Comparison of ENCODE assay signal across 2 cellular contexts in the genomic region with DNA sequence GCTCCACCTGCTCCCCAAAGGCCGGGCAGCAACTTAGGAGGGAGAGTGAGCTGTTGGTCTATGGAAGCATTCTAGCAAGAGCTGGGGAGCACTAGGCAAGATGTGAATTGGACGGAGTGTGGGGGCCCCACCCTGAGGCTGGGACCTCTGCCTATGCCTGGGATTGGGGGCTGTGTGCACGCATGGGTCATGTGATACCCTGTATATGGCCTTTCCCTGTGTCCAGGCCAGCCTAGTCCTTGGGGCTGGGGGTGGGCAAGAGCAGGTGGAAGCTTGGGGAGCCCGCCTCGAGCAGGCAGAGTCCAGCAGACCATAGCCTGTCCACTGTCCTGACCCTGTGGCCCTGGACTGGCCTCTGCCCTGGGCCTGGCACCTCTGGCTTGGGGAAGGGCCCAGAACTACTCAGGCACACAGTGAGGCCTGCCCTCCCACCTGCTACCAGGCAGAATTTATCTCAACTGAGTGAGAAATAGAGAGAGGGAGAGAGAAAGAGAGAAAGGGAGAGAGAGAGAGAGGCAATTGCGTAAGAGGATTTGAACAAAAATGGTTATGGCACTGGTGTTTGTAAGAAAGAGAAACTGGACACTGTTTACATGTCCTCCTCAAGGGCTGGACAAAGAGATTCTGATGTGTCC.
TF ChIP-seq lines count a peak whose summit lies in the region.

No MANE protein-coding gene starts in this region.

TF ChIP-seq in Ishikawa, 13 proteins besides CTCF, POLR2A, EP300 and RAD21:
- TF ChIP-seq ZBTB7A (IDR thresholded peaks at IDR 0.05; ENCODE audit: low read depth), result no peak
- TF ChIP-seq FOXM1 (IDR thresholded peaks at IDR 0.05; ENCODE audit: borderline replicate concordance, low read depth), result no peak
- TF ChIP-seq, protein P1, sequence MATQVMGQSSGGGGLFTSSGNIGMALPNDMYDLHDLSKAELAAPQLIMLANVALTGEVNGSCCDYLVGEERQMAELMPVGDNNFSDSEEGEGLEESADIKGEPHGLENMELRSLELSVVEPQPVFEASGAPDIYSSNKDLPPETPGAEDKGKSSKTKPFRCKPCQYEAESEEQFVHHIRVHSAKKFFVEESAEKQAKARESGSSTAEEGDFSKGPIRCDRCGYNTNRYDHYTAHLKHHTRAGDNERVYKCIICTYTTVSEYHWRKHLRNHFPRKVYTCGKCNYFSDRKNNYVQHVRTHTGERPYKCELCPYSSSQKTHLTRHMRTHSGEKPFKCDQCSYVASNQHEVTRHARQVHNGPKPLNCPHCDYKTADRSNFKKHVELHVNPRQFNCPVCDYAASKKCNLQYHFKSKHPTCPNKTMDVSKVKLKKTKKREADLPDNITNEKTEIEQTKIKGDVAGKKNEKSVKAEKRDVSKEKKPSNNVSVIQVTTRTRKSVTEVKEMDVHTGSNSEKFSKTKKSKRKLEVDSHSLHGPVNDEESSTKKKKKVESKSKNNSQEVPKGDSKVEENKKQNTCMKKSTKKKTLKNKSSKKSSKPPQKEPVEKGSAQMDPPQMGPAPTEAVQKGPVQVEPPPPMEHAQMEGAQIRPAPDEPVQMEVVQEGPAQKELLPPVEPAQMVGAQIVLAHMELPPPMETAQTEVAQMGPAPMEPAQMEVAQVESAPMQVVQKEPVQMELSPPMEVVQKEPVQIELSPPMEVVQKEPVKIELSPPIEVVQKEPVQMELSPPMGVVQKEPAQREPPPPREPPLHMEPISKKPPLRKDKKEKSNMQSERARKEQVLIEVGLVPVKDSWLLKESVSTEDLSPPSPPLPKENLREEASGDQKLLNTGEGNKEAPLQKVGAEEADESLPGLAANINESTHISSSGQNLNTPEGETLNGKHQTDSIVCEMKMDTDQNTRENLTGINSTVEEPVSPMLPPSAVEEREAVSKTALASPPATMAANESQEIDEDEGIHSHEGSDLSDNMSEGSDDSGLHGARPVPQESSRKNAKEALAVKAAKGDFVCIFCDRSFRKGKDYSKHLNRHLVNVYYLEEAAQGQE (IDR thresholded peaks at IDR 0.05; ENCODE audit: low read depth), result no peak
- TF ChIP-seq CEBPB (IDR thresholded peaks at IDR 0.05), result peak; percentile 96
TF ChIP-seq in Ishikawa: peak in this region for 1.

TF ChIP-seq in HepG2, 621 proteins besides CTCF, POLR2A, EP300 and RAD21 (continues in another document):
- TF ChIP-seq ZNF354B (CRISPR knock-in tag; IDR thresholded peaks at IDR 0.05) (no peak), ETV6 (CRISPR knock-in tag; conservative IDR thresholded peaks at IDR 0.05) (no peak), ELF1 (CRISPR knock-in tag; IDR thresholded peaks at IDR 0.05) (no peak; the same call in 1 of the 2 replicates), GTF2F1 (IDR thresholded peaks at IDR 0.05; ENCODE audit: low read length) (no peak), ZMYM4 (CRISPR knock-in tag; IDR thresholded peaks at IDR 0.05) (no peak), MBD4 (IDR thresholded peaks at IDR 0.05; ENCODE audit: borderline replicate concordance, low read length) (no peak), XRCC5 (optimal IDR thresholded peaks at IDR 0.05; ENCODE audit: low read length) (no peak), RORA (CRISPR knock-in tag; IDR thresholded peaks at IDR 0.05) (no peak), ZSCAN12 (CRISPR knock-in tag; IDR thresholded peaks at IDR 0.05) (no peak), KAT7 (CRISPR knock-in tag; IDR thresholded peaks at IDR 0.05; ENCODE audit: borderline replicate concordance) (no peak), ZNF180 (CRISPR knock-in tag; IDR thresholded peaks at IDR 0.05; ENCODE audit: borderline replicate concordance, low read depth) (no peak), ZNF431 (CRISPR knock-in tag; IDR thresholded peaks at IDR 0.05; ENCODE audit: borderline replicate concordance, low read depth) (no peak), TARDBP (CRISPR knock-in tag; IDR thresholded peaks at IDR 0.05) (no peak), HINFP (CRISPR knock-in tag; IDR thresholded peaks at IDR 0.05; ENCODE audit: low read depth) (no peak), JDP2 (CRISPR knock-in tag; IDR thresholded peaks at IDR 0.05; ENCODE audit: borderline replicate concordance) (no peak), SRSF9 (IDR thresholded peaks at IDR 0.05; ENCODE audit: borderline replicate concordance, insufficient read depth, low read depth, low read length, poor library complexity, severe bottlenecking) (no peak), SSRP1 (CRISPR knock-in tag; IDR thresholded peaks at IDR 0.05) (no peak), FOXA1 (IDR thresholded peaks at IDR 0.05) (no peak), FOXA1 (CRISPR knock-in tag; IDR thresholded peaks at IDR 0.05) (no peak), YEATS4 (CRISPR knock-in tag; IDR thresholded peaks at IDR 0.05; ENCODE audit: borderline replicate concordance) (peak; percentile 23; the same call in 1 of the 2 replicates), GATA4 (IDR thresholded peaks at IDR 0.05; ENCODE audit: borderline replicate concordance, low read depth) (no peak), ZNF607 (CRISPR knock-in tag; IDR thresholded peaks at IDR 0.05; ENCODE audit: borderline replicate concordance) (no peak), ZNF780A (CRISPR knock-in tag; IDR thresholded peaks at IDR 0.05) (no peak), AGO1 (IDR thresholded peaks at IDR 0.05; ENCODE audit: low read depth, low read length, poor library complexity, severe bottlenecking) (no peak), HNRNPLL (IDR thresholded peaks at IDR 0.05; ENCODE audit: low read depth, low read length, poor library complexity, severe bottlenecking) (no peak), CAMTA2 (CRISPR knock-in tag; IDR thresholded peaks at IDR 0.05; ENCODE audit: borderline replicate concordance) (no peak), EEA1 (CRISPR knock-in tag; IDR thresholded peaks at IDR 0.05; ENCODE audit: borderline replicate concordance) (no peak), MTF2 (CRISPR knock-in tag; IDR thresholded peaks at IDR 0.05; ENCODE audit: borderline replicate concordance) (no peak), LCORL (IDR thresholded peaks at IDR 0.05) (no peak), LCORL (CRISPR knock-in tag; IDR thresholded peaks at IDR 0.05) (0 out of 2 replicates have a peak, but pooled peaks have one; percentile 6), RFX3 (CRISPR knock-in tag; IDR thresholded peaks at IDR 0.05) (no peak), HMG20B (CRISPR knock-in tag; conservative IDR thresholded peaks at IDR 0.05) (0 out of 2 replicates have a peak, but pooled peaks have one; percentile 17), ZNF644 (CRISPR knock-in tag; IDR thresholded peaks at IDR 0.05; ENCODE audit: low read depth) (peak; percentile 55; the same call in 1 of the 2 replicates), TP53 (CRISPR knock-in tag; conservative IDR thresholded peaks at IDR 0.05) (no peak), TERF1 (CRISPR knock-in tag; IDR thresholded peaks at IDR 0.05) (no peak), ZC3H4 (CRISPR knock-in tag; IDR thresholded peaks at IDR 0.05; ENCODE audit: borderline replicate concordance) (no peak), HOXA3 (CRISPR knock-in tag; IDR thresholded peaks at IDR 0.05) (0 out of 2 replicates have a peak, but pooled peaks have one; percentile 19), RFXANK (CRISPR knock-in tag; IDR thresholded peaks at IDR 0.05) (no peak), ZFP1 (CRISPR knock-in tag; IDR thresholded peaks at IDR 0.05) (no peak), GLI4 (CRISPR knock-in tag; IDR thresholded peaks at IDR 0.05; ENCODE audit: borderline replicate concordance) (no peak), SUZ12 (IDR thresholded peaks at IDR 0.05; ENCODE audit: low read depth, low read length) (no peak), ZBTB7A (CRISPR knock-in tag; IDR thresholded peaks at IDR 0.05) (0 out of 2 replicates have a peak, but pooled peaks have one; percentile 61), SNRNP70 (IDR thresholded peaks at IDR 0.05; ENCODE audit: low read depth, low read length) (no peak)
- TF ChIP-seq, protein P2, sequence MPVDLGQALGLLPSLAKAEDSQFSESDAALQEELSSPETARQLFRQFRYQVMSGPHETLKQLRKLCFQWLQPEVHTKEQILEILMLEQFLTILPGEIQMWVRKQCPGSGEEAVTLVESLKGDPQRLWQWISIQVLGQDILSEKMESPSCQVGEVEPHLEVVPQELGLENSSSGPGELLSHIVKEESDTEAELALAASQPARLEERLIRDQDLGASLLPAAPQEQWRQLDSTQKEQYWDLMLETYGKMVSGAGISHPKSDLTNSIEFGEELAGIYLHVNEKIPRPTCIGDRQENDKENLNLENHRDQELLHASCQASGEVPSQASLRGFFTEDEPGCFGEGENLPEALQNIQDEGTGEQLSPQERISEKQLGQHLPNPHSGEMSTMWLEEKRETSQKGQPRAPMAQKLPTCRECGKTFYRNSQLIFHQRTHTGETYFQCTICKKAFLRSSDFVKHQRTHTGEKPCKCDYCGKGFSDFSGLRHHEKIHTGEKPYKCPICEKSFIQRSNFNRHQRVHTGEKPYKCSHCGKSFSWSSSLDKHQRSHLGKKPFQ (CRISPR knock-in tag; IDR thresholded peaks at IDR 0.05; ENCODE audit: insufficient replicate concordance), result no peak
- TF ChIP-seq, protein P3, sequence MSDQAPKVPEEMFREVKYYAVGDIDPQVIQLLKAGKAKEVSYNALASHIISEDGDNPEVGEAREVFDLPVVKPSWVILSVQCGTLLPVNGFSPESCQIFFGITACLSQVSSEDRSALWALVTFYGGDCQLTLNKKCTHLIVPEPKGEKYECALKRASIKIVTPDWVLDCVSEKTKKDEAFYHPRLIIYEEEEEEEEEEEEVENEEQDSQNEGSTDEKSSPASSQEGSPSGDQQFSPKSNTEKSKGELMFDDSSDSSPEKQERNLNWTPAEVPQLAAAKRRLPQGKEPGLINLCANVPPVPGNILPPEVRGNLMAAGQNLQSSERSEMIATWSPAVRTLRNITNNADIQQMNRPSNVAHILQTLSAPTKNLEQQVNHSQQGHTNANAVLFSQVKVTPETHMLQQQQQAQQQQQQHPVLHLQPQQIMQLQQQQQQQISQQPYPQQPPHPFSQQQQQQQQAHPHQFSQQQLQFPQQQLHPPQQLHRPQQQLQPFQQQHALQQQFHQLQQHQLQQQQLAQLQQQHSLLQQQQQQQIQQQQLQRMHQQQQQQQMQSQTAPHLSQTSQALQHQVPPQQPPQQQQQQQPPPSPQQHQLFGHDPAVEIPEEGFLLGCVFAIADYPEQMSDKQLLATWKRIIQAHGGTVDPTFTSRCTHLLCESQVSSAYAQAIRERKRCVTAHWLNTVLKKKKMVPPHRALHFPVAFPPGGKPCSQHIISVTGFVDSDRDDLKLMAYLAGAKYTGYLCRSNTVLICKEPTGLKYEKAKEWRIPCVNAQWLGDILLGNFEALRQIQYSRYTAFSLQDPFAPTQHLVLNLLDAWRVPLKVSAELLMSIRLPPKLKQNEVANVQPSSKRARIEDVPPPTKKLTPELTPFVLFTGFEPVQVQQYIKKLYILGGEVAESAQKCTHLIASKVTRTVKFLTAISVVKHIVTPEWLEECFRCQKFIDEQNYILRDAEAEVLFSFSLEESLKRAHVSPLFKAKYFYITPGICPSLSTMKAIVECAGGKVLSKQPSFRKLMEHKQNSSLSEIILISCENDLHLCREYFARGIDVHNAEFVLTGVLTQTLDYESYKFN (CRISPR knock-in tag; conservative IDR thresholded peaks at IDR 0.05), result no peak; the same call in 1 of the 2 replicates
- TF ChIP-seq, protein P4, sequence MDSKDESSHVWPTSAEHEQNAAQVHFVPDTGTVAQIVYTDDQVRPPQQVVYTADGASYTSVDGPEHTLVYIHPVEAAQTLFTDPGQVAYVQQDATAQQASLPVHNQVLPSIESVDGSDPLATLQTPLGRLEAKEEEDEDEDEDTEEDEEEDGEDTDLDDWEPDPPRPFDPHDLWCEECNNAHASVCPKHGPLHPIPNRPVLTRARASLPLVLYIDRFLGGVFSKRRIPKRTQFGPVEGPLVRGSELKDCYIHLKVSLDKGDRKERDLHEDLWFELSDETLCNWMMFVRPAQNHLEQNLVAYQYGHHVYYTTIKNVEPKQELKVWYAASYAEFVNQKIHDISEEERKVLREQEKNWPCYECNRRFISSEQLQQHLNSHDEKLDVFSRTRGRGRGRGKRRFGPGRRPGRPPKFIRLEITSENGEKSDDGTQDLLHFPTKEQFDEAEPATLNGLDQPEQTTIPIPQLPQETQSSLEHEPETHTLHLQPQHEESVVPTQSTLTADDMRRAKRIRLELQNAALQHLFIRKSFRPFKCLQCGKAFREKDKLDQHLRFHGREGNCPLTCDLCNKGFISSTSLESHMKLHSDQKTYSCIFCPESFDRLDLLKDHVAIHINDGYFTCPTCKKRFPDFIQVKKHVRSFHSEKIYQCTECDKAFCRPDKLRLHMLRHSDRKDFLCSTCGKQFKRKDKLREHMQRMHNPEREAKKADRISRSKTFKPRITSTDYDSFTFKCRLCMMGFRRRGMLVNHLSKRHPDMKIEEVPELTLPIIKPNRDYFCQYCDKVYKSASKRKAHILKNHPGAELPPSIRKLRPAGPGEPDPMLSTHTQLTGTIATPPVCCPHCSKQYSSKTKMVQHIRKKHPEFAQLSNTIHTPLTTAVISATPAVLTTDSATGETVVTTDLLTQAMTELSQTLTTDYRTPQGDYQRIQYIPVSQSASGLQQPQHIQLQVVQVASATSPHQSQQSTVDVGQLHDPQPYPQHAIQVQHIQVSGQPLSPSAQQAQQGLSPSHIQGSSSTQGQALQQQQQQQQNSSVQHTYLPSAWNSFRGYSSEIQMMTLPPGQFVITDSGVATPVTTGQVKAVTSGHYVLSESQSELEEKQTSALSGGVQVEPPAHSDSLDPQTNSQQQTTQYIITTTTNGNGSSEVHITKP (CRISPR knock-in tag; IDR thresholded peaks at IDR 0.05; ENCODE audit: low read depth), result no peak
